Comparison of ENCODE assay signal across 8 cellular contexts in genomic region chr7:100465702-100466311, GRCh38. TPM values are rescaled to one million over a fixed set of nuclear protein-coding genes. Genes with fewer than 3 reads are reported as not detected.
DNase-seq lines count a peak whose midpoint lies in the region; ATAC-seq, FAIRE-seq and TF ChIP-seq lines count a peak whose summit lies in the region.

No MANE protein-coding gene starts in this region.

- H3K27ac Mint-ChIP-seq in central memory CD8-positive, alpha-beta T cell (ENCODE audit: low read depth) = peak overlapping the region; percentile 63

- intact Hi-C loops in kidney (cut with DNase I) = loop anchor here (10.0 kb wide), 1 partner anchor 219 kb away; no protein-coding TSS in a partner anchor

- H3K4me1 ChIP-seq in kidney (ENCODE audit: control insufficient read depth in 1 of 2, insufficient read depth in 1 of 2, low read depth in 1 of 2, low read length in 2 of 2) = peaks cover 0 to 5% of the 10 kb centered on the region in 2 donors
- H3K4me1 ChIP-seq in thoracic aorta (ENCODE audit: control insufficient read depth in 1 of 2, low read depth in 2 of 2) = peaks cover 14 to 29% of the 10 kb centered on the region in 2 donors

- ATAC-seq in central memory CD8-positive, alpha-beta T cell (replicated peaks; ENCODE audit: extremely low read depth, poor library complexity, severe bottlenecking) = no peak
- ATAC-seq in thoracic aorta (ENCODE audit: insufficient number of reproducible peaks, low FRiP score, low read depth) = peak; percentile 74

- no peak for FAIRE-seq in kidney (lab: Jason Lieb, UNC)

- peaks cover 0 to 3% of the 10 kb centered on the region in 2 donors for H3K36me3 ChIP-seq in kidney (ENCODE audit: control insufficient read depth in 1 of 2, insufficient read depth in 2 of 2, low read length in 2 of 2)
- H3K36me3 ChIP-seq in thoracic aorta = peaks cover 9% of the 10 kb centered on the region

- H3K36me3 Mint-ChIP-seq in central memory CD8-positive, alpha-beta T cell (ENCODE audit: insufficient read depth) = peaks cover 26% of the 10 kb centered on the region

- H3K9ac ChIP-seq in kidney (ENCODE audit: low read length in 2 of 2) = no peak overlapping the region

- no peaks in the 10 kb centered on the region for H3K27me3 ChIP-seq in thoracic aorta (replicated peaks; ENCODE audit: insufficient read depth)

- H3K4me3 ChIP-seq in kidney (ENCODE audit: low read length in 2 of 2) (no peak overlapping the region), thoracic aorta (peak overlapping the region; percentile 49)

- H3K27ac ChIP-seq in kidney (ENCODE audit: low read depth in 2 of 2, low read length in 2 of 2) = peak overlapping the region in 1 of 2 donors; percentile 4
- H3K27ac ChIP-seq in thoracic aorta = peak overlapping the region in 1 of 2 donors; percentile 56

- peak; percentile 62 for TF ChIP-seq CTCF in kidney (IDR thresholded peaks at IDR 0.05; ENCODE audit: borderline replicate concordance, extremely low read depth, insufficient read depth)
- TF ChIP-seq CTCF in thoracic aorta (IDR thresholded peaks at IDR 0.05) = peak; percentile 67

- H3K9me3 ChIP-seq in kidney (ENCODE audit: control insufficient read depth in 1 of 2, low read length in 2 of 2) (no peaks in the 10 kb centered on the region), thoracic aorta (no peaks in the 10 kb centered on the region)

- no peaks in the 10 kb centered on the region for H3K9me3 Mint-ChIP-seq in central memory CD8-positive, alpha-beta T cell

- no peaks in the 10 kb centered on the region for H3K27me3 Mint-ChIP-seq in central memory CD8-positive, alpha-beta T cell

- DNase-seq in NCI-H2081 (lab: John Stamatoyannopoulos, UW) = peak; percentile 75 to 82
- no peak for DNase-seq in NCI-H2081 treated with DMSO at 0.1 percent for 48 hours (lab: John Stamatoyannopoulos, UW)
- DNase-seq in NCI-H226 = peak; percentile 61
- no peak for DNase-seq in central memory CD8-positive, alpha-beta T cell (ENCODE audit: low spot score in 2 of 2)
- DNase-seq in kidney = peak; percentile 93
- DNase-seq in thoracic aorta (ENCODE audit: low spot score) = no peak
- no peak for DNase-seq in activated CD4-positive, alpha-beta T cell treated with anti-CD3 and anti-CD28 coated beads, Interleukin-2, amount 50 U/mL, for 4 hours
- DNase-seq in SIG-M5 treated with dmso at 0.1 percent for 504 hours (lab: John Stamatoyannopoulos, UW; ENCODE audit: unreplicated experiment) = no peak

- no peak overlapping the region for H3K4me3 Mint-ChIP-seq in central memory CD8-positive, alpha-beta T cell

- peaks cover 5% of the 10 kb centered on the region for H3K4me1 Mint-ChIP-seq in central memory CD8-positive, alpha-beta T cell

RNA-seq across cellular contexts. Expression of gene SPACDR, which starts 1.7 kb away (rescaled TPM):
- total RNA-seq in kidney = 0.54 TPM
- not detected for polyA plus RNA-seq in kidney (ENCODE audit: insufficient read depth, low read depth, low replicate concordance)
- not detected for total RNA-seq in thoracic aorta

RNA-seq across cellular contexts. Expression of gene TSC22D4, which starts 13.2 kb away (rescaled TPM):
- total RNA-seq in kidney (61.5 TPM), thoracic aorta (10 to 100 TPM; 25.7 to 45.5 TPM)
- polyA plus RNA-seq in kidney (ENCODE audit: insufficient read depth, low read depth, low replicate concordance) = 67.0 TPM

RNA-seq across cellular contexts. Expression of gene NYAP1, which starts 17.9 kb away (rescaled TPM):
- total RNA-seq in kidney (0.41 TPM), thoracic aorta (under 1 TPM; 0.92 to 0.95 TPM)
- 0.69 TPM for polyA plus RNA-seq in kidney (ENCODE audit: insufficient read depth, low read depth, low replicate concordance)

RNA-seq across cellular contexts. Expression of gene PPP1R35, which starts 29.5 kb away (rescaled TPM):
- total RNA-seq in kidney (41.7 TPM), thoracic aorta (10 to 100 TPM; 29.5 to 54.7 TPM)
- 40.2 TPM for polyA plus RNA-seq in kidney (ENCODE audit: insufficient read depth, low read depth, low replicate concordance)

RNA-seq across cellular contexts. Expression of gene MEPCE, which starts 36.2 kb away (rescaled TPM):
- total RNA-seq in kidney = 47.2 TPM
- polyA plus RNA-seq in kidney (ENCODE audit: insufficient read depth, low read depth, low replicate concordance) = 33.4 TPM
- total RNA-seq in thoracic aorta = 10 to 100 TPM; 27.2 to 27.8 TPM

Comparison
In these comparisons a context has a peak if more than half of its experiments do, and no peak if none do; other contexts are left out.
1. DNase-seq: peak in NCI-H2081 (2 of 2), NCI-H226 (single experiment) and kidney (single experiment); none in NCI-H2081 treated with DMSO at 0.1 percent for 48 hours (single experiment), central memory CD8-positive, alpha-beta T cell (0 of 2), thoracic aorta (single experiment), activated CD4-positive, alpha-beta T cell treated with anti-CD3 and anti-CD28 coated beads, Interleukin-2, amount 50 U/mL, for 4 hours (0 of 2) and SIG-M5 treated with dmso at 0.1 percent for 504 hours (single experiment).